In genomic region chr19:46718934-46719551, GRCh38 we compare ENCODE assay signal across 8 cellular contexts. TPM values are rescaled to one million over a fixed set of nuclear protein-coding genes. Genes with fewer than 3 reads are reported as not detected.
DNase-seq lines count a peak whose midpoint lies in the region; ATAC-seq, FAIRE-seq and TF ChIP-seq lines count a peak whose summit lies in the region.

No MANE protein-coding gene starts in this region.

- DNase-seq in GM19239 (ENCODE audit: insufficient read length, low spot score) (peak; percentile 78), NCI-H446 (lab: John Stamatoyannopoulos, UW) (no peak), caudate nucleus (lab: John Stamatoyannopoulos, UW) (no peak)
- no peak for DNase-seq in naive thymus-derived CD4-positive, alpha-beta T cell
- no peak for DNase-seq in stimulated activated CD4-positive, alpha-beta T cell treated with anti-CD3 and anti-CD28 coated beads, Interleukin-1b, Interleukin-23, amount 100 ng/mL, for 48 hours

- no peaks in the 10 kb centered on the region for H3K9me3 Mint-ChIP-seq in naive thymus-derived CD4-positive, alpha-beta T cell

- no peaks in the 10 kb centered on the region for H3K27me3 Mint-ChIP-seq in naive thymus-derived CD4-positive, alpha-beta T cell

- H3K9me3 ChIP-seq in naive thymus-derived CD4-positive, alpha-beta T cell (ENCODE audit: control insufficient read depth in 2 of 3, low read length in 3 of 3), result no peaks in the 10 kb centered on the region

- intact Hi-C loops in naive thymus-derived CD4-positive, alpha-beta T cell (cut with micrococcal nuclease), result loop anchor here (1.0 to 10.0 kb wide), 9 partner anchors 9 to 766 kb away; partner anchors contain the start of genes BBC3 (in 1 of the 2), CALM3 (in 1 of the 2), FKRP (in 1 of the 2) and INAFM1 (in 1 of the 2)

- H3K4me1 ChIP-seq in naive thymus-derived CD4-positive, alpha-beta T cell (ENCODE audit: control insufficient read depth in 2 of 2, insufficient read depth in 2 of 2, low read length in 2 of 2), result peaks cover 29% of the 10 kb centered on the region in 2 donors

- no peaks in the 10 kb centered on the region for H3K27me3 ChIP-seq in naive thymus-derived CD4-positive, alpha-beta T cell (ENCODE audit: control insufficient read depth in 2 of 2, insufficient read depth in 2 of 2, low read length in 2 of 2)

- H3K36me3 ChIP-seq in naive thymus-derived CD4-positive, alpha-beta T cell (ENCODE audit: control insufficient read depth in 2 of 3, insufficient read depth in 3 of 3, low read length in 3 of 3), result peaks cover 0 to 52% (median 0%) of the 10 kb centered on the region in 3 experiments

- H3K27ac Mint-ChIP-seq in naive thymus-derived CD4-positive, alpha-beta T cell, result peak overlapping the region; percentile 28 to 99 (median 94)

- TF ChIP-seq POLR2A in Raji (IDR thresholded peaks at IDR 0.05; ENCODE audit: insufficient read depth, low read depth, low read length), result peak; percentile 32; the same call in 1 of the 2 replicates

- peak overlapping the region; percentile 4; the same call in 1 of the 2 replicates for H3K4me3 ChIP-seq in GM08714 (ENCODE audit: low read length)
- H3K4me3 ChIP-seq in naive thymus-derived CD4-positive, alpha-beta T cell (ENCODE audit: low read length), result no peak overlapping the region

- CTCF ChIA-PET in naive thymus-derived CD4-positive, alpha-beta T cell (lab: Charles Lee), result interaction anchor here (1.2 kb wide), 1 partner anchor 14 kb away, joined by 8 read pairs; no protein-coding TSS in a partner anchor

- ATAC-seq in naive thymus-derived CD4-positive, alpha-beta T cell, result no peak
- ATAC-seq in HG02852 (IDR thresholded peaks at IDR 0.05; ENCODE audit: unreplicated experiment), result no peak

- peaks cover 25 to 45% (median 36%) of the 10 kb centered on the region in 7 donors for H3K4me1 Mint-ChIP-seq in naive thymus-derived CD4-positive, alpha-beta T cell

- H3K27ac ChIP-seq in naive thymus-derived CD4-positive, alpha-beta T cell (ENCODE audit: low read depth, low read length), result peak overlapping the region; percentile 98
- no peak overlapping the region for H3K27ac ChIP-seq in caudate nucleus (ENCODE audit: low read depth, low read length)

- peak overlapping the region; percentile 36 to 98 (median 94) for H3K4me3 Mint-ChIP-seq in naive thymus-derived CD4-positive, alpha-beta T cell

- FAIRE-seq in GM19239 (lab: Jason Lieb, UNC), result peak; percentile 95

- POLR2A ChIA-PET in naive thymus-derived CD4-positive, alpha-beta T cell (lab: Charles Lee), result interaction anchor here (0.6 to 1.1 kb wide), 4 partner anchors 15 to 443 kb away, joined by 3 to 6 read pairs (median 4); partner anchors contain the start of gene CALM3

- H3K36me3 Mint-ChIP-seq in naive thymus-derived CD4-positive, alpha-beta T cell, result peaks cover 0 to 36% (median 0%) of the 10 kb centered on the region in 5 donors

RNA-seq across cellular contexts. Expression of gene PRKD2, which starts 2.1 kb away (rescaled TPM):
- 100 to 1,000 TPM; 120 to 181 (median 123) TPM for total RNA-seq in naive thymus-derived CD4-positive, alpha-beta T cell
- 100 to 1,000 TPM in 1 of 2 donors, 10 to 100 TPM in 1; 39.5 to 105 TPM for polyA plus RNA-seq in naive thymus-derived CD4-positive, alpha-beta T cell

RNA-seq across cellular contexts. Expression of gene FKRP, which starts 26.8 kb away (rescaled TPM):
- total RNA-seq in naive thymus-derived CD4-positive, alpha-beta T cell, result 10 to 100 TPM; 17.5 to 29.8 (median 21.2) TPM
- polyA plus RNA-seq in naive thymus-derived CD4-positive, alpha-beta T cell, result 1 to 10 TPM; 1.8 to 6.8 TPM

RNA-seq across cellular contexts. Expression of gene STRN4, which starts 27.2 kb away (rescaled TPM):
- 100 to 1,000 TPM in 2 of 5 experiments, 10 to 100 TPM in 3; 81.3 to 120 (median 90.4) TPM for total RNA-seq in naive thymus-derived CD4-positive, alpha-beta T cell
- 10 to 100 TPM; 16.2 to 30.9 TPM for polyA plus RNA-seq in naive thymus-derived CD4-positive, alpha-beta T cell

RNA-seq across cellular contexts. Expression of gene DACT3, which starts 58.1 kb away (rescaled TPM):
- total RNA-seq in naive thymus-derived CD4-positive, alpha-beta T cell, result 1 to 10 TPM in 1 of 5 experiments, under 1 TPM in 3, not detected in 1; 0.11 to 1.3 (median 0.34) TPM
- polyA plus RNA-seq in naive thymus-derived CD4-positive, alpha-beta T cell, result under 1 TPM in 1 of 2 donors, not detected in 1; 0.07 TPM
